In the genomic region with DNA sequence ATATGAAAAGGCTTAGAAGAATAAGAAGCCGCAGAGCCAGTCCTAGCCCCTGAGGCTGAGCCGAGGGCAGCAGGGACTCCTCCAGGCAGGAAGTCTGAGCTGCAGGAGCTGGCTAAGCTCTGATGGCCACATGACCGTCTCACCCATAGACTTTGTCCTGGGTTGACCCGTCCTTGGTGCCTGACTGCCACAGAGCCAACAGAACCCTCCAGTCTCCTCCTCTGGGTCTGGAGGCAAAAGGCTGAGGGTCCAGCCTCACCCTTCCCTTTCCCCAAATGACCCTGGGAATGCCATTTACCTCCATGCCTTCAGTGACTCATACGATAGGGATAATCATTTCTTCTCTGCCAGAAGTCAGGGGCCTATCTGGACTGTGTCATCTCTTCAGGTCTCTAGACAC, we compare ENCODE assay signal across 18 cellular contexts. TPM values are rescaled to one million over a fixed set of nuclear protein-coding genes. Genes with fewer than 3 reads are reported as not detected.
A peak's percentile ranks its signal among the peaks of the same experiment; 100 is the strongest.
DNase-seq lines count a peak whose midpoint lies in the region; ATAC-seq and TF ChIP-seq lines count a peak whose summit lies in the region.
"Had no signal": no experiment of that assay in that cellular context is flagged by ENCODE, and none has a peak within 500 bp of the region (broad histone marks: within the 10 kb centered on the region; RNA-seq: fewer than 3 reads in every experiment).

No MANE protein-coding gene starts in this region.

- no peak overlapping the region for H3K27ac ChIP-seq in H9 (ENCODE audit: insufficient read length, low read depth, low read length)

- no peaks in the 10 kb centered on the region for H3K79me2 ChIP-seq in H9 (ENCODE audit: insufficient read depth, low read length)

- H3K36me3 Mint-ChIP-seq in H9 (ENCODE audit: insufficient read depth in 1 of 3, low read depth in 3 of 3) (no peaks in the 10 kb centered on the region), type B pancreatic cell (no peaks in the 10 kb centered on the region)
- H3K36me3 Mint-ChIP-seq in activated CD8-positive, alpha-beta T cell treated with anti-CD3 and anti-CD28 coated beads, Interleukin-2, amount 10 ng/mL, durations not matched to agents 7 days and 5 days (ENCODE audit: low read depth) = no peaks in the 10 kb centered on the region
- H3K36me3 Mint-ChIP-seq: CD14-positive monocyte had no signal

- no peak overlapping the region for H3T11ph ChIP-seq in H9 (ENCODE audit: low read length)

- no peaks in the 10 kb centered on the region for H3K4me1 ChIP-seq in H9 (ENCODE audit: insufficient read depth, low read length)

- no peaks in the 10 kb centered on the region for H3K9me3 ChIP-seq in H9 (ENCODE audit: control insufficient read depth, low read depth, low read length)
- H3K9me3 ChIP-seq: MG63 had no signal

- H3K79me1 ChIP-seq in H9 (ENCODE audit: insufficient read depth, low read depth, low read length, poor library complexity, severe bottlenecking) = no peaks in the 10 kb centered on the region

- H2BK20ac ChIP-seq in H9 (ENCODE audit: low read depth, low read length, poor library complexity, severe bottlenecking) = no peak overlapping the region

- H3K27ac Mint-ChIP-seq in H9 (no peak overlapping the region), type B pancreatic cell (peak overlapping the region; percentile 3)
- no peak overlapping the region for H3K27ac Mint-ChIP-seq in activated CD8-positive, alpha-beta T cell treated with anti-CD3 and anti-CD28 coated beads, Interleukin-2, amount 10 ng/mL, durations not matched to agents 7 days and 5 days
- H3K27ac Mint-ChIP-seq: CD14-positive monocyte, GM23338 had no signal

- H3K4me1 Mint-ChIP-seq in H9 (no peaks in the 10 kb centered on the region), type B pancreatic cell (ENCODE audit: unreplicated experiment) (no peaks in the 10 kb centered on the region)
- H3K4me1 Mint-ChIP-seq in activated CD8-positive, alpha-beta T cell treated with anti-CD3 and anti-CD28 coated beads, Interleukin-2, amount 10 ng/mL, durations not matched to agents 7 days and 5 days (ENCODE audit: low read depth) = no peaks in the 10 kb centered on the region
- H3K4me1 Mint-ChIP-seq: CD14-positive monocyte, GM23338 had no signal

- TF ChIP-seq CTCF in H9 (conservative IDR thresholded peaks at IDR 0.05) = no peak
- no peak for TF ChIP-seq CTCF in choroid plexus epithelial cell (conservative IDR thresholded peaks at IDR 0.05; ENCODE audit: low read depth, low read length)
- no peak for TF ChIP-seq CTCF in type B pancreatic cell (conservative IDR thresholded peaks at IDR 0.05)

- H4K91ac ChIP-seq in H9 (ENCODE audit: insufficient read length, low read depth, low read length) = no peak overlapping the region

- H2BK5ac ChIP-seq in H9 (ENCODE audit: insufficient read length, low read length) = no peak overlapping the region

- no peak overlapping the region for H3K9ac ChIP-seq in H9 (ENCODE audit: extremely low read depth, insufficient read length, low read length)

- H2BK15ac ChIP-seq in H9 (ENCODE audit: low read depth, low read length) = no peak overlapping the region

- no peak overlapping the region for H3K4me3 Mint-ChIP-seq in H9
- no peak overlapping the region for H3K4me3 Mint-ChIP-seq in type B pancreatic cell
- H3K4me3 Mint-ChIP-seq in activated CD8-positive, alpha-beta T cell treated with anti-CD3 and anti-CD28 coated beads, Interleukin-2, amount 10 ng/mL, durations not matched to agents 7 days and 5 days = no peak overlapping the region
- H3K4me3 Mint-ChIP-seq: CD14-positive monocyte, GM23338 had no signal

- H4K5ac ChIP-seq in H9 (ENCODE audit: insufficient read length, low read depth, low read length) = no peak overlapping the region

- no peak overlapping the region for H3K23ac ChIP-seq in H9 (ENCODE audit: insufficient read length, low read depth, low read length)

- no peak overlapping the region for H2AFZ ChIP-seq in H9 (ENCODE audit: low read length)
- H2AFZ ChIP-seq: GM23338 had no signal

- no peak overlapping the region for H2BK120ac ChIP-seq in H9 (ENCODE audit: low read depth, low read length, poor library complexity, severe bottlenecking)

- POLR2A ChIA-PET in activated CD8-positive, alpha-beta T cell treated with anti-CD3 and anti-CD28 coated beads, Interleukin-2, amount 10 ng/mL, durations not matched to agents 7 days and 5 days (lab: Charles Lee) = no interaction called here

- peak overlapping the region; percentile 16; the same call in 1 of the 2 replicates for H3K14ac ChIP-seq in H9 (ENCODE audit: insufficient read depth, low read length)

- no peaks in the 10 kb centered on the region for H4K20me1 ChIP-seq in H9 (ENCODE audit: control insufficient read depth, insufficient read depth, insufficient read length)

- H4K8ac ChIP-seq in H9 (replicated peaks; ENCODE audit: insufficient read length, low read depth, low read length) = no peak overlapping the region

- WGBS in H9 (ENCODE audit: extremely low coverage, insufficient read length, low lambda C conversion rate) = no CpG with 5 or more reads among the region's 5 CpGs

- ATAC-seq in left lobe of liver (peak; percentile 61), HG03039 (IDR thresholded peaks at IDR 0.05; ENCODE audit: unreplicated experiment) (no peak)
- ATAC-seq in activated CD8-positive, alpha-beta T cell treated with anti-CD3 and anti-CD28 coated beads, Interleukin-2, amount 10 ng/mL, durations not matched to agents 7 days and 5 days = no peak
- ATAC-seq: GM23338 had no signal

- no peak overlapping the region for H3K18ac ChIP-seq in H9 (ENCODE audit: insufficient read length, low read depth, low read length)

- DNase-seq in H9 (no peak), choroid plexus epithelial cell (ENCODE audit: low read depth) (peak; percentile 5), left lobe of liver (ENCODE audit: low spot score) (no peak), type B pancreatic cell (ENCODE audit: extremely low spot score, unreplicated experiment) (no peak), OCI-M1 (lab: John Stamatoyannopoulos, UW) (no peak)
- no peak for DNase-seq in activated CD8-positive, alpha-beta T cell treated with anti-CD3 and anti-CD28 coated beads, Interleukin-2, amount 10 ng/mL, durations not matched to agents 7 days and 5 days
- DNase-seq: ACHN, AML-193, DMS53, Karpas-422, MG63, NCI-H1092, NCI-H1694, NCI-H524 had no signal

- H3K9me3 Mint-ChIP-seq in H9 (no peaks in the 10 kb centered on the region), type B pancreatic cell (no peaks in the 10 kb centered on the region)
- H3K9me3 Mint-ChIP-seq in activated CD8-positive, alpha-beta T cell treated with anti-CD3 and anti-CD28 coated beads, Interleukin-2, amount 10 ng/mL, durations not matched to agents 7 days and 5 days (ENCODE audit: insufficient read depth) = no peaks in the 10 kb centered on the region
- H3K9me3 Mint-ChIP-seq: GM23338 had no signal

- no peak overlapping the region for H3K56ac ChIP-seq in H9 (ENCODE audit: insufficient read length, low read depth, low read length)

- no peaks in the 10 kb centered on the region for H3K23me2 ChIP-seq in H9 (ENCODE audit: insufficient read length, low read depth, low read length, poor library complexity, severe bottlenecking)

- no peak overlapping the region for H2BK12ac ChIP-seq in H9 (ENCODE audit: insufficient read length, low read depth, low read length)

- CTCF ChIA-PET in activated CD8-positive, alpha-beta T cell treated with anti-CD3 and anti-CD28 coated beads, Interleukin-2, amount 10 ng/mL, durations not matched to agents 7 days and 5 days (lab: Charles Lee) = no interaction called here

- no peaks in the 10 kb centered on the region for H3K27me3 ChIP-seq in H9 (ENCODE audit: insufficient read depth, low read length)
- H3K27me3 ChIP-seq: MG63 had no signal

- H3K4ac ChIP-seq in H9 (ENCODE audit: low read depth, low read length) = no peak overlapping the region

- peaks cover 14% of the 10 kb centered on the region for H3K27me3 Mint-ChIP-seq in H9 (ENCODE audit: low read depth)
- H3K27me3 Mint-ChIP-seq in type B pancreatic cell = peaks cover 38% of the 10 kb centered on the region
- peaks cover 26% of the 10 kb centered on the region for H3K27me3 Mint-ChIP-seq in activated CD8-positive, alpha-beta T cell treated with anti-CD3 and anti-CD28 coated beads, Interleukin-2, amount 10 ng/mL, durations not matched to agents 7 days and 5 days (ENCODE audit: low read depth)

- H3K4me3 ChIP-seq in choroid plexus epithelial cell (ENCODE audit: low read depth, low read length) = no peak overlapping the region
- H3K4me3 ChIP-seq: GM23338, MG63 had no signal

- H3K4me2 ChIP-seq in H9 (ENCODE audit: insufficient read depth, insufficient read length, low read length) = no peak overlapping the region
- H3K4me2 ChIP-seq: GM23338 had no signal

- H2AK5ac ChIP-seq in H9 (ENCODE audit: insufficient read length, low read length) = no peak overlapping the region

RNA-seq across cellular contexts. Expression of gene KRT71, which starts 1.5 kb away (rescaled TPM):
- total RNA-seq in H9 (2021) (not detected in 2 replicates), left lobe of liver (not detected), type B pancreatic cell (ENCODE audit: low replicate concordance) (0.50 TPM in 1 of 2 replicates, not detected in the other)
- total RNA-seq in activated CD8-positive, alpha-beta T cell treated with anti-CD3 and anti-CD28 coated beads, Interleukin-2, amount 10 ng/mL, durations not matched to agents 7 days and 5 days = not detected
- total RNA-seq: G401, GM23338 had no signal

RNA-seq across cellular contexts. Expression of gene KRT74, which starts 22.2 kb away (rescaled TPM):
- total RNA-seq in H9 (2021) (not detected in 2 replicates), left lobe of liver (not detected), type B pancreatic cell (ENCODE audit: low replicate concordance) (0.10 TPM in 1 of 2 replicates, not detected in the other)
- total RNA-seq in activated CD8-positive, alpha-beta T cell treated with anti-CD3 and anti-CD28 coated beads, Interleukin-2, amount 10 ng/mL, durations not matched to agents 7 days and 5 days = not detected
- total RNA-seq: G401, GM23338 had no signal

RNA-seq across cellular contexts. Expression of gene KRT5, which starts 31.3 kb away (rescaled TPM):
- not detected in 2 replicates for total RNA-seq in H9 (2021)
- not detected for total RNA-seq in left lobe of liver
- total RNA-seq in type B pancreatic cell (ENCODE audit: low replicate concordance) = 13.0 and 25.0 TPM in 2 replicates
- total RNA-seq in activated CD8-positive, alpha-beta T cell treated with anti-CD3 and anti-CD28 coated beads, Interleukin-2, amount 10 ng/mL, durations not matched to agents 7 days and 5 days = not detected
- total RNA-seq: G401, GM23338 had no signal

RNA-seq across cellular contexts. Expression of gene KRT72, which starts 49.8 kb away (rescaled TPM):
- total RNA-seq in H9 (2021) = not detected in 2 replicates
- total RNA-seq in left lobe of liver = not detected
- total RNA-seq in type B pancreatic cell (ENCODE audit: low replicate concordance) = 0.48 and 2.9 TPM in 2 replicates
- total RNA-seq in activated CD8-positive, alpha-beta T cell treated with anti-CD3 and anti-CD28 coated beads, Interleukin-2, amount 10 ng/mL, durations not matched to agents 7 days and 5 days = under 1 TPM; 0.40 to 0.44 TPM
- total RNA-seq: G401, GM23338 had no signal

RNA-seq across cellular contexts. Expression of gene KRT6A, which starts 58.4 kb away (rescaled TPM):
- total RNA-seq in H9 (2021) (not detected in 2 replicates), left lobe of liver (not detected), type B pancreatic cell (ENCODE audit: low replicate concordance) (9.9 and 41.6 TPM in 2 replicates)
- not detected for total RNA-seq in activated CD8-positive, alpha-beta T cell treated with anti-CD3 and anti-CD28 coated beads, Interleukin-2, amount 10 ng/mL, durations not matched to agents 7 days and 5 days
- total RNA-seq: G401, GM23338 had no signal

Comparison
In these comparisons a context has a peak if more than half of its experiments do, and no peak if none do; other contexts are left out.
1. RNA of gene KRT5, which starts 31.3 kb away (total RNA-seq): 13.0 to 25.0 TPM in type B pancreatic cell; not detected in left lobe of liver (single experiment), not detected in H9 and not detected in activated CD8-positive, alpha-beta T cell treated with anti-CD3 and anti-CD28 coated beads, Interleukin-2, amount 10 ng/mL, durations not matched to agents 7 days and 5 days; every median in the first group is over 10 times any median in the second.